Comparison of ENCODE assay signal across 1 cellular context in the genomic region with DNA sequence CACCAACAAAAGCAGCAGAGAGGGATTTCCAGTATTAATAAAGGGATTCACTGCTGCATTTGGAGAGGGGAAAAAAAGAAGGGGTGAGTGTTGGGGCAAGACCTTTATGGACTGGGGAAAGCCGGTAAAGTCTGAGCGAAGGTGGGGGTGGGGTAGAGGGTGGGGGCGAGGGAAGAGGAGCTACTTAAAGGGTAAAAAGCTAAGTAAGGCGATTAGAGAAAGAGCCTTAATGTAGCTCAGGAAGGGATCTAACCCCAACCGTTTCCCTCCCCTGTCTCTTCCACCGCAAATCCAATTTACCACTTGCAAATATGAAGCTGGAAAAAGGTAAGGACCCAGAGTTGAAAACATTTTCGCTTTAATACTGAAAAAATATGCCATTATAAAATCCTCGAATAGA.
TF ChIP-seq lines count a peak whose summit lies in the region.

No MANE protein-coding gene starts in this region.

TF ChIP-seq in GM23338, 12 proteins besides CTCF, POLR2A, EP300 and RAD21 (continued from another document):
- TF ChIP-seq, protein P1, sequence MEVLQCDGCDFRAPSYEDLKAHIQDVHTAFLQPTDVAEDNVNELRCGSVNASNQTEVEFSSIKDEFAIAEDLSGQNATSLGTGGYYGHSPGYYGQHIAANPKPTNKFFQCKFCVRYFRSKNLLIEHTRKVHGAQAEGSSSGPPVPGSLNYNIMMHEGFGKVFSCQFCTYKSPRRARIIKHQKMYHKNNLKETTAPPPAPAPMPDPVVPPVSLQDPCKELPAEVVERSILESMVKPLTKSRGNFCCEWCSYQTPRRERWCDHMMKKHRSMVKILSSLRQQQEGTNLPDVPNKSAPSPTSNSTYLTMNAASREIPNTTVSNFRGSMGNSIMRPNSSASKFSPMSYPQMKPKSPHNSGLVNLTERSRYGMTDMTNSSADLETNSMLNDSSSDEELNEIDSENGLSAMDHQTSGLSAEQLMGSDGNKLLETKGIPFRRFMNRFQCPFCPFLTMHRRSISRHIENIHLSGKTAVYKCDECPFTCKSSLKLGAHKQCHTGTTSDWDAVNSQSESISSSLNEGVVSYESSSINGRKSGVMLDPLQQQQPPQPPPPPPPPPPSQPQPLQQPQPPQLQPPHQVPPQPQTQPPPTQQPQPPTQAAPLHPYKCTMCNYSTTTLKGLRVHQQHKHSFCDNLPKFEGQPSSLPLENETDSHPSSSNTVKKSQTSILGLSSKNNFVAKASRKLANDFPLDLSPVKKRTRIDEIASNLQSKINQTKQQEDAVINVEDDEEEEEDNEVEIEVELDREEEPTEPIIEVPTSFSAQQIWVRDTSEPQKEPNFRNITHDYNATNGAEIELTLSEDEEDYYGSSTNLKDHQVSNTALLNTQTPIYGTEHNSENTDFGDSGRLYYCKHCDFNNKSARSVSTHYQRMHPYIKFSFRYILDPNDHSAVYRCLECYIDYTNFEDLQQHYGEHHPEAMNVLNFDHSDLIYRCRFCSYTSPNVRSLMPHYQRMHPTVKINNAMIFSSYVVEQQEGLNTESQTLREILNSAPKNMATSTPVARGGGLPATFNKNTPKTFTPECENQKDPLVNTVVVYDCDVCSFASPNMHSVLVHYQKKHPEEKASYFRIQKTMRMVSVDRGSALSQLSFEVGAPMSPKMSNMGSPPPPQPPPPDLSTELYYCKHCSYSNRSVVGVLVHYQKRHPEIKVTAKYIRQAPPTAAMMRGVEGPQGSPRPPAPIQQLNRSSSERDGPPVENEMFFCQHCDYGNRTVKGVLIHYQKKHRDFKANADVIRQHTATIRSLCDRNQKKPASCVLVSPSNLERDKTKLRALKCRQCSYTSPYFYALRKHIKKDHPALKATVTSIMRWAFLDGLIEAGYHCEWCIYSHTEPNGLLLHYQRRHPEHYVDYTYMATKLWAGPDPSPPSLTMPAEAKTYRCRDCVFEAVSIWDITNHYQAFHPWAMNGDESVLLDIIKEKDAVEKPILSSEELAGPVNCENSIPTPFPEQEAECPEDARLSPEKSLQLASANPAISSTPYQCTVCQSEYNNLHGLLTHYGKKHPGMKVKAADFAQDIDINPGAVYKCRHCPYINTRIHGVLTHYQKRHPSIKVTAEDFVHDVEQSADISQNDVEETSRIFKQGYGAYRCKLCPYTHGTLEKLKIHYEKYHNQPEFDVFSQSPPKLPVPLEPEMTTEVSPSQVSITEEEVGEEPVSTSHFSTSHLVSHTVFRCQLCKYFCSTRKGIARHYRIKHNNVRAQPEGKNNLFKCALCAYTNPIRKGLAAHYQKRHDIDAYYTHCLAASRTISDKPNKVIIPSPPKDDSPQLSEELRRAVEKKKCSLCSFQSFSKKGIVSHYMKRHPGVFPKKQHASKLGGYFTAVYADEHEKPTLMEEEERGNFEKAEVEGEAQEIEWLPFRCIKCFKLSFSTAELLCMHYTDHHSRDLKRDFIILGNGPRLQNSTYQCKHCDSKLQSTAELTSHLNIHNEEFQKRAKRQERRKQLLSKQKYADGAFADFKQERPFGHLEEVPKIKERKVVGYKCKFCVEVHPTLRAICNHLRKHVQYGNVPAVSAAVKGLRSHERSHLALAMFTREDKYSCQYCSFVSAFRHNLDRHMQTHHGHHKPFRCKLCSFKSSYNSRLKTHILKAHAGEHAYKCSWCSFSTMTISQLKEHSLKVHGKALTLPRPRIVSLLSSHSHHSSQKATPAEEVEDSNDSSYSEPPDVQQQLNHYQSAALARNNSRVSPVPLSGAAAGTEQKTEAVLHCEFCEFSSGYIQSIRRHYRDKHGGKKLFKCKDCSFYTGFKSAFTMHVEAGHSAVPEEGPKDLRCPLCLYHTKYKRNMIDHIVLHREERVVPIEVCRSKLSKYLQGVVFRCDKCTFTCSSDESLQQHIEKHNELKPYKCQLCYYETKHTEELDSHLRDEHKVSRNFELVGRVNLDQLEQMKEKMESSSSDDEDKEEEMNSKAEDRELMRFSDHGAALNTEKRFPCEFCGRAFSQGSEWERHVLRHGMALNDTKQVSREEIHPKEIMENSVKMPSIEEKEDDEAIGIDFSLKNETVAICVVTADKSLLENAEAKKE (CRISPR knock-in tag; IDR thresholded peaks at IDR 0.05), result no peak
- TF ChIP-seq EZH2phosphoT487 (IDR thresholded peaks at IDR 0.05; ENCODE audit: unreplicated experiment), result no peak
- TF ChIP-seq STAT1 (IDR thresholded peaks at IDR 0.05; ENCODE audit: unreplicated experiment), result no peak
- TF ChIP-seq CREB1 (CRISPR knock-in tag; IDR thresholded peaks at IDR 0.05; ENCODE audit: low read depth), result no peak
- TF ChIP-seq ZNF331 (CRISPR knock-in tag; IDR thresholded peaks at IDR 0.05; ENCODE audit: low read depth), result no peak
- TF ChIP-seq NANOG (IDR thresholded peaks at IDR 0.05; ENCODE audit: borderline replicate concordance), result no peak
- TF ChIP-seq ZNF114 (CRISPR knock-in tag; IDR thresholded peaks at IDR 0.05), result no peak
- TF ChIP-seq POLR2AphosphoS5 (IDR thresholded peaks at IDR 0.05; ENCODE audit: low read depth), result no peak
- TF ChIP-seq, protein P2, sequence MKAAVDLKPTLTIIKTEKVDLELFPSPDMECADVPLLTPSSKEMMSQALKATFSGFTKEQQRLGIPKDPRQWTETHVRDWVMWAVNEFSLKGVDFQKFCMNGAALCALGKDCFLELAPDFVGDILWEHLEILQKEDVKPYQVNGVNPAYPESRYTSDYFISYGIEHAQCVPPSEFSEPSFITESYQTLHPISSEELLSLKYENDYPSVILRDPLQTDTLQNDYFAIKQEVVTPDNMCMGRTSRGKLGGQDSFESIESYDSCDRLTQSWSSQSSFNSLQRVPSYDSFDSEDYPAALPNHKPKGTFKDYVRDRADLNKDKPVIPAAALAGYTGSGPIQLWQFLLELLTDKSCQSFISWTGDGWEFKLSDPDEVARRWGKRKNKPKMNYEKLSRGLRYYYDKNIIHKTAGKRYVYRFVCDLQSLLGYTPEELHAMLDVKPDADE (IDR thresholded peaks at IDR 0.05), result no peak
TF ChIP-seq in GM23338: peak in this region for 0.
